In the genomic region with DNA sequence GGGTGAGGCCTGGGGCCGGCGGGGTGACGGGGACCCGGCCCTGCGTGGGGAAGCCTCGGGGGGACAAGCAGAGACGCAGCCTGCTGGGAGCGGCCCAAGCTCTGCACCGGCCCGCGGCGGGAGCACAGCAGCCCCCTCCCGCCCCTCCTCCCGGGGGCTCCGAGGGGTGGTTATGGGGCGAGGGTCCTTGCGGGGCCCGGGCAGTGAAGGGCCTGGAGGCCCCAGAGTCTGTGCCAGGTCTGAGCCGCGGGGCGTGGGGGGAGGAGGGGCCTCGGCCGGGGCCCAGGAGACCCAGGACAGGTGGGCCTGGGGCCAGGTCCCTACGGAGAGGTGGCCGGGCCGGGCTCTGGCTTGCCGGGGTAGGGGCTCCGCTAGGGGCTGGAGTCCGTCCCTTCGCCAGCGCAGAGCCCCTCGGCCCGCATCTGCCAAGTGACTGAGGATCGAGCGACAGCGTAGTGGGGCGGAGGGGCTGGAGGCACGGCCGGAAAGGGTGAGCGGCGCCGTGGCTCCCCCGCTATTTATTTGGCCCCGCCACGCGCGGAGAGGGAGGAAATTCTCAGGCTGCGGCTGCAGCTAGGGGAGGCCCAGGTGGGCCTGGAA, we compare ENCODE assay signal across 1 cellular context.
TF ChIP-seq lines count a peak whose summit lies in the region.

No MANE protein-coding gene starts in this region.

TF ChIP-seq in H1, 55 proteins besides CTCF, POLR2A, EP300 and RAD21:
- no peak for TF ChIP-seq RBBP5 (IDR thresholded peaks at IDR 0.05; ENCODE audit: borderline replicate concordance, low read depth, low read length)
- no peak for TF ChIP-seq SIX5 (IDR thresholded peaks at IDR 0.05; ENCODE audit: low read depth, low read length)
- TF ChIP-seq HDAC6 (IDR thresholded peaks at IDR 0.05; ENCODE audit: low read depth, low read length), result no peak
- TF ChIP-seq JUN (IDR thresholded peaks at IDR 0.05; ENCODE audit: low read depth, low read length), result no peak
- no peak for TF ChIP-seq TBP (IDR thresholded peaks at IDR 0.05; ENCODE audit: low read depth, low read length)
- TF ChIP-seq SRF (IDR thresholded peaks at IDR 0.05; ENCODE audit: low read depth, low read length), result no peak
- TF ChIP-seq KDM4A (IDR thresholded peaks at IDR 0.05; ENCODE audit: low read depth, low read length, severe bottlenecking), result peak; percentile 5
